15 cellular contexts compared by ENCODE assay signal in the genomic region with DNA sequence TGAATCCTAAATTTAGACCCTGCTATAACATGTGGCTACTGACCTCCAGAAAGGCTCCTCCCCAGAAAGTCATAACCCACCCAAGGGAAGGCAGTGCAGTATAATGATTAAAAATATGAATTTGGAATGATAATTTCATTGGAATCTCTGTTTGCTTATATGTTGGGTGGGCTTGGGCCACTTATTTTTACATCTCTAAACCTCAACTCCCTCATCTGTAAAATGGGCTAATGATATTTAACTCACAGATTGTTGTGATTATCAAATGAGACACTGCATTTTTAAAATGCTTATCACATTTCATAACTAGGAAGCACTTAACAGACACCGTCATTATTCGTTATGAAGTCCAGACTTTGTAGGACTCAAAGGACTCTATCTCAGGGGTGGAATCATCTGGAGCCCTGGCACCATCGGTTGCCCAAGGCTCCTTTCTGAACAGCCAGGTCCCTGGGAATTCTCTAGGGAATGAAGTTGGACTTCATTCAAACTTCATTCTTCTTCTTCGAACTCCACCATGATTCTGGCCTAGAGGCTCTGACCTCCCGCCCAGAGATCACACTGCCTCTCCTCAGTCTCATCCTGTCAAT. TPM values are rescaled to one million over a fixed set of nuclear protein-coding genes. Genes with fewer than 3 reads are reported as not detected.
DNase-seq lines count a peak whose midpoint lies in the region; ATAC-seq, FAIRE-seq and TF ChIP-seq lines count a peak whose summit lies in the region.
"Had no signal": no experiment of that assay in that cellular context is flagged by ENCODE, and none has a peak within 500 bp of the region (broad histone marks: within the 10 kb centered on the region; RNA-seq: fewer than 3 reads in every experiment).

No MANE protein-coding gene starts in this region.

- H4K20me1 ChIP-seq in endothelial cell of umbilical vein (replicated peaks; ENCODE audit: control insufficient read depth, extremely low read depth, insufficient read depth, low read length), result no peaks in the 10 kb centered on the region

- no peak for TF ChIP-seq POLR2A in endothelial cell of umbilical vein (IDR thresholded peaks at IDR 0.05; ENCODE audit: low read depth, low read length)

- DNase-seq in activated naive CD4-positive, alpha-beta T cell treated with anti-CD3 and anti-CD28 coated beads for 36 hours, result no peak
- no peak for DNase-seq in activated naive CD4-positive, alpha-beta T cell (lab: John Stamatoyannopoulos, UW)
- peak; percentile 21 for DNase-seq in RPMI7951 (ENCODE audit: low read depth)
- DNase-seq in endothelial cell of umbilical vein (ENCODE audit: low read depth, low spot score), result no peak
- no peak for DNase-seq in stimulated activated naive B cell treated with anti-CD40 and anti-IgM and Interleukin-4, amounts not matched to agents 10 μg/mL and 1 μg/mL and 100 μg/mL, for 72 hours
- no peak for DNase-seq in NCI-H1092 (lab: John Stamatoyannopoulos, UW)
- no peak for DNase-seq in KG1 (lab: John Stamatoyannopoulos, UW)
- DNase-seq in NCI-H2081 (lab: John Stamatoyannopoulos, UW), result no peak
- DNase-seq: brain microvascular endothelial cell; PC-3; posterior cingulate gyrus; stimulated activated CD4-positive, alpha-beta T cell treated with anti-CD3 and anti-CD28 coated beads, Interleukin-12 subunit alpha, Interleukin-12 subunit beta, amount 100 ng/mL, for 4 hours; SW 1271; testis had no signal

- H3K36me3 Mint-ChIP-seq in activated naive CD4-positive, alpha-beta T cell treated with anti-CD3 and anti-CD28 coated beads for 36 hours (ENCODE audit: low read depth), result no peaks in the 10 kb centered on the region
- H3K36me3 Mint-ChIP-seq in stimulated activated naive B cell treated with anti-CD40 and anti-IgM and Interleukin-4, amounts not matched to agents 10 μg/mL and 1 μg/mL and 100 μg/mL, for 72 hours, result peaks cover 0 to 5% of the 10 kb centered on the region in 2 donors

- intact Hi-C loops in activated naive CD4-positive, alpha-beta T cell treated with anti-CD3 and anti-CD28 coated beads for 36 hours (cut with micrococcal nuclease), result loop anchor here (1.0 to 5.0 kb wide), 6 partner anchors 33 to 496 kb away; a partner anchor contains a TSS
- intact Hi-C loops in endothelial cell of umbilical vein (cut with micrococcal nuclease), result loop anchor here (1.0 to 5.0 kb wide), 4 partner anchors 383 to 724 kb away; no protein-coding TSS in a partner anchor

- no peak overlapping the region for H3K4me3 Mint-ChIP-seq in activated naive CD4-positive, alpha-beta T cell treated with anti-CD3 and anti-CD28 coated beads for 36 hours
- peak overlapping the region; percentile 77 to 82 for H3K4me3 Mint-ChIP-seq in stimulated activated naive B cell treated with anti-CD40 and anti-IgM and Interleukin-4, amounts not matched to agents 10 μg/mL and 1 μg/mL and 100 μg/mL, for 72 hours

- no TSS peak for BruUV-seq in endothelial cell of umbilical vein (replicated peaks; lab: Mats Ljungman, UMichigan)

- dilution Hi-C loops in endothelial cell of umbilical vein (cut with MboI; ENCODE audit: extremely low pct_ligation_motif_present, low sequenced_read_pairs), result no loop called here

- H3K4me1 Mint-ChIP-seq in activated naive CD4-positive, alpha-beta T cell treated with anti-CD3 and anti-CD28 coated beads for 36 hours (ENCODE audit: low read depth), result peaks cover 31% of the 10 kb centered on the region
- peaks cover 37 to 59% of the 10 kb centered on the region in 2 donors for H3K4me1 Mint-ChIP-seq in stimulated activated naive B cell treated with anti-CD40 and anti-IgM and Interleukin-4, amounts not matched to agents 10 μg/mL and 1 μg/mL and 100 μg/mL, for 72 hours

- no peak overlapping the region for H3K4me3 ChIP-seq in endothelial cell of umbilical vein (replicated peaks in 1 of 3; ENCODE audit: insufficient read depth in 1 of 3, low read depth in 1 of 3, low read length in 3 of 3)
- H3K4me3 ChIP-seq: testis had no signal

- no peaks in the 10 kb centered on the region for H3K9me1 ChIP-seq in endothelial cell of umbilical vein (replicated peaks; ENCODE audit: control insufficient read depth, extremely low read depth, insufficient read depth, low read length)

- no peaks in the 10 kb centered on the region for H3K4me1 ChIP-seq in endothelial cell of umbilical vein (ENCODE audit: control insufficient read depth, extremely low read depth, insufficient read depth, low read length)

- H3K79me2 ChIP-seq in endothelial cell of umbilical vein (ENCODE audit: control insufficient read depth, insufficient read depth, low read length), result no peaks in the 10 kb centered on the region

- no peaks in the 10 kb centered on the region for H3K9me3 ChIP-seq in endothelial cell of umbilical vein (replicated peaks; ENCODE audit: control insufficient read depth, insufficient read depth, low read length)
- H3K9me3 ChIP-seq: testis had no signal

- H3K27ac ChIP-seq in endothelial cell of umbilical vein (ENCODE audit: insufficient read depth, low read depth, low read length), result no peak overlapping the region
- H3K27ac ChIP-seq: brain microvascular endothelial cell, testis had no signal

- no peaks in the 10 kb centered on the region for H3K27me3 Mint-ChIP-seq in activated naive CD4-positive, alpha-beta T cell treated with anti-CD3 and anti-CD28 coated beads for 36 hours (ENCODE audit: low read depth)
- no peaks in the 10 kb centered on the region for H3K27me3 Mint-ChIP-seq in stimulated activated naive B cell treated with anti-CD40 and anti-IgM and Interleukin-4, amounts not matched to agents 10 μg/mL and 1 μg/mL and 100 μg/mL, for 72 hours

- H3K9me3 Mint-ChIP-seq in activated naive CD4-positive, alpha-beta T cell treated with anti-CD3 and anti-CD28 coated beads for 36 hours, result no peaks in the 10 kb centered on the region
- H3K9me3 Mint-ChIP-seq in stimulated activated naive B cell treated with anti-CD40 and anti-IgM and Interleukin-4, amounts not matched to agents 10 μg/mL and 1 μg/mL and 100 μg/mL, for 72 hours, result peaks cover 4 to 5% of the 10 kb centered on the region in 2 donors

- peak overlapping the region; percentile 30 for H2AFZ ChIP-seq in endothelial cell of umbilical vein (ENCODE audit: low read depth, low read length)

- no peak overlapping the region for H3K9ac ChIP-seq in endothelial cell of umbilical vein (replicated peaks; ENCODE audit: extremely low read depth, insufficient read depth, low read length)

- TF ChIP-seq CTCF in endothelial cell of umbilical vein (IDR thresholded peaks at IDR 0.05; ENCODE audit: extremely low read depth in 1 of 2, insufficient read depth in 1 of 2, low read depth in 1 of 2, low read length in 2 of 2), result no peak

- H3K27ac Mint-ChIP-seq in activated naive CD4-positive, alpha-beta T cell treated with anti-CD3 and anti-CD28 coated beads for 36 hours, result peak overlapping the region; percentile 7
- peak overlapping the region; percentile 85 for H3K27ac Mint-ChIP-seq in stimulated activated naive B cell treated with anti-CD40 and anti-IgM and Interleukin-4, amounts not matched to agents 10 μg/mL and 1 μg/mL and 100 μg/mL, for 72 hours

- POLR2A ChIA-PET in endothelial cell of umbilical vein (lab: Charles Lee), result no interaction called here

- H3K36me3 ChIP-seq in endothelial cell of umbilical vein (ENCODE audit: control insufficient read depth in 2 of 2, extremely low read depth in 1 of 2, insufficient read depth in 2 of 2, low read length in 2 of 2), result no peaks in the 10 kb centered on the region
- H3K36me3 ChIP-seq: brain microvascular endothelial cell had no signal

- no peak for FAIRE-seq in endothelial cell of umbilical vein (lab: Jason Lieb, UNC)
- FAIRE-seq: frontal cortex had no signal

- CTCF ChIA-PET in activated naive CD4-positive, alpha-beta T cell treated with anti-CD3 and anti-CD28 coated beads for 36 hours (lab: Charles Lee), result interaction anchor here (0.9 to 5.2 kb wide), 10 partner anchors 15 to 495 kb away, joined by 3 to 54 read pairs (median 4); no protein-coding TSS in a partner anchor
- CTCF ChIA-PET in endothelial cell of umbilical vein (lab: Charles Lee), result interaction anchor here (0.6 to 5.0 kb wide), 12 partner anchors 9 to 549 kb away, joined by 3 to 51 read pairs (median 5); no protein-coding TSS in a partner anchor

- ATAC-seq in stimulated activated naive B cell treated with anti-CD40 and anti-IgM and Interleukin-4, amounts not matched to agents 10 μg/mL and 1 μg/mL and 100 μg/mL, for 72 hours (replicated peaks), result no peak
- ATAC-seq: PC-3 had no signal

- no peak overlapping the region for H3K4me2 ChIP-seq in endothelial cell of umbilical vein (ENCODE audit: insufficient read depth, low read length)

- no peaks in the 10 kb centered on the region for H3K27me3 ChIP-seq in endothelial cell of umbilical vein (ENCODE audit: control insufficient read depth in 2 of 2, insufficient read depth in 2 of 2, low read length in 2 of 2)
- H3K27me3 ChIP-seq: brain microvascular endothelial cell, testis had no signal

TF ChIP-seq in endothelial cell of umbilical vein, 7 proteins besides CTCF, POLR2A, EP300 and RAD21:
- no peak for TF ChIP-seq JUN (IDR thresholded peaks at IDR 0.05; ENCODE audit: borderline replicate concordance, insufficient read depth, insufficient read length, low read depth)

RNA-seq across cellular contexts. Expression of a gene that starts 33.1 kb away (rescaled TPM):
- total RNA-seq in activated naive CD4-positive, alpha-beta T cell treated with anti-CD3 and anti-CD28 coated beads for 36 hours, result 1 to 10 TPM in 1 of 2 experiments, under 1 TPM in 1; 0.79 to 1.2 TPM
- 7.6 and 9.6 TPM in 2 replicates for total RNA-seq in RPMI7951 (2014; rRNA removed; shearing (Covaris generic))
- 1.8 and 2.8 TPM in 2 replicates for total RNA-seq in endothelial cell of umbilical vein
- polyA plus RNA-seq in endothelial cell of umbilical vein, result 0.49 and 0.97 TPM in 2 replicates
- 1.3 TPM in 2 replicates for polyA plus RNA-seq in endothelial cell of umbilical vein (2011; cell fraction: cytosol; rRNA removed)
- polyA plus RNA-seq in endothelial cell of umbilical vein (2011; cell fraction: nucleus; rRNA removed), result 2.8 and 3.1 TPM in 2 replicates
- 1.4 and 3.3 TPM in 2 replicates for polyA plus RNA-seq in endothelial cell of umbilical vein (2012)
- 1.7 and 2.0 TPM in 2 replicates for polyA minus RNA-seq in endothelial cell of umbilical vein
- not detected for polyA minus RNA-seq in endothelial cell of umbilical vein (2011; cell fraction: cytosol; rRNA and poly(A)+ RNA removed)
- 3.4 and 4.5 TPM in 2 replicates for polyA minus RNA-seq in endothelial cell of umbilical vein (2011; cell fraction: nucleus; rRNA and poly(A)+ RNA removed)
